In genomic region chr12:57609091-57609780, GRCh38 we compare ENCODE assay signal across 13 cellular contexts. TPM values are rescaled to one million over a fixed set of nuclear protein-coding genes. Genes with fewer than 3 reads are reported as not detected.
A peak's percentile ranks its signal among the peaks of the same experiment; 100 is the strongest.
DNase-seq lines count a peak whose midpoint lies in the region; ATAC-seq and TF ChIP-seq lines count a peak whose summit lies in the region.
"Had no signal": no experiment of that assay in that cellular context is flagged by ENCODE, and none has a peak within 500 bp of the region (broad histone marks: within the 10 kb centered on the region; RNA-seq: fewer than 3 reads in every experiment).

No MANE protein-coding gene starts in this region.

- peaks cover 0 to 29% (median 6%) of the 10 kb centered on the region in 9 donors for H3K36me3 ChIP-seq in heart left ventricle
- peaks cover 0 to 11% (median 0%) of the 10 kb centered on the region in 3 donors for H3K36me3 ChIP-seq in esophagus squamous epithelium
- peaks cover 2% of the 10 kb centered on the region for H3K36me3 ChIP-seq in osteoblast (ENCODE audit: insufficient read depth, low read length)
- no peaks in the 10 kb centered on the region for H3K36me3 ChIP-seq in upper lobe of right lung

- H3K79me2 ChIP-seq in osteoblast (ENCODE audit: insufficient read depth, low read length) = no peaks in the 10 kb centered on the region

- intact Hi-C loops in heart left ventricle (cut with DNase I) = no loop called here
- intact Hi-C loops in left ventricle myocardium superior (cut with micrococcal nuclease) = no loop called here
- intact Hi-C loops in esophagus squamous epithelium (cut with DNase I) = no loop called here
- intact Hi-C loops in upper lobe of right lung (cut with DNase I) = no loop called here
- intact Hi-C loops in activated CD4-positive, alpha-beta memory T cell treated with anti-CD3 and anti-CD28 coated beads for 36 hours (cut with micrococcal nuclease) = no loop called here

- H3K4me1 ChIP-seq in heart left ventricle (peaks cover 0 to 79% (median 28%) of the 10 kb centered on the region in 12 donors), esophagus squamous epithelium (peaks cover 20 to 65% (median 23%) of the 10 kb centered on the region in 3 donors), osteoblast (ENCODE audit: insufficient read depth, low read length) (peaks cover 16% of the 10 kb centered on the region), upper lobe of right lung (peaks cover 19% of the 10 kb centered on the region)

- no peak overlapping the region for H2AFZ ChIP-seq in osteoblast (ENCODE audit: low read length)

- H3K9me3 ChIP-seq in heart left ventricle (no peaks in the 10 kb centered on the region), esophagus squamous epithelium (no peaks in the 10 kb centered on the region), osteoblast (ENCODE audit: low read depth, low read length) (no peaks in the 10 kb centered on the region), upper lobe of right lung (no peaks in the 10 kb centered on the region)

- H3K4me3 Mint-ChIP-seq in activated CD4-positive, alpha-beta memory T cell treated with anti-CD3 and anti-CD28 coated beads for 36 hours = no peak overlapping the region
- no peak overlapping the region for H3K4me3 Mint-ChIP-seq in activated T-helper 17 cell treated with anti-CD3 and anti-CD28 coated beads, Interleukin-2, amount 50 U/mL, for 72 hours
- H3K4me3 Mint-ChIP-seq: stimulated activated naive B cell treated with anti-CD40 and anti-IgM and Interleukin-4, amounts not matched to agents 10 μg/mL and 1 μg/mL and 100 μg/mL, for 72 hours had no signal

- no peak overlapping the region for H3K27ac Mint-ChIP-seq in activated CD4-positive, alpha-beta memory T cell treated with anti-CD3 and anti-CD28 coated beads for 36 hours
- no peak overlapping the region for H3K27ac Mint-ChIP-seq in activated T-helper 17 cell treated with anti-CD3 and anti-CD28 coated beads, Interleukin-2, amount 50 U/mL, for 72 hours
- H3K27ac Mint-ChIP-seq: activated T-helper 2 cell treated with anti-CD3 and anti-CD28 coated beads, Interferon-gamma antibody, Interleukin-2, Interleukin-4, amounts not matched to agents 10 μg/mL and 5 μg/mL and 100 μg/mL, durations not matched to agents 14 hours and 24 hours and 36 hours; stimulated activated naive B cell treated with anti-CD40 and anti-IgM and Interleukin-4, amounts not matched to agents 10 μg/mL and 1 μg/mL and 100 μg/mL, for 72 hours had no signal

- no peak overlapping the region for H3K4me2 ChIP-seq in osteoblast (ENCODE audit: insufficient read depth, low read length)

- no peak for TF ChIP-seq CTCF in heart left ventricle (IDR thresholded peaks at IDR 0.05)
- TF ChIP-seq CTCF in esophagus squamous epithelium (IDR thresholded peaks at IDR 0.05) = no peak
- TF ChIP-seq CTCF in osteoblast (IDR thresholded peaks at IDR 0.05; ENCODE audit: extremely low read depth, low read depth, low read length) = no peak
- TF ChIP-seq CTCF in upper lobe of right lung (IDR thresholded peaks at IDR 0.05) = no peak

- H3K27me3 ChIP-seq in heart left ventricle = peaks cover 0 to 25% (median 0%) of the 10 kb centered on the region in 9 donors
- H3K27me3 ChIP-seq in esophagus squamous epithelium = peaks cover 0 to 51% (median 0%) of the 10 kb centered on the region in 4 donors
- H3K27me3 ChIP-seq in osteoblast (ENCODE audit: insufficient read depth, low read length) = no peaks in the 10 kb centered on the region
- peaks cover 14% of the 10 kb centered on the region for H3K27me3 ChIP-seq in upper lobe of right lung

- H4K20me1 ChIP-seq in osteoblast (ENCODE audit: insufficient read depth, low read length) = no peaks in the 10 kb centered on the region

- POLR2A ChIA-PET in activated CD4-positive, alpha-beta memory T cell treated with anti-CD3 and anti-CD28 coated beads for 36 hours (lab: Charles Lee) = no interaction called here

- no peaks in the 10 kb centered on the region for H3K9me3 Mint-ChIP-seq in activated CD4-positive, alpha-beta memory T cell treated with anti-CD3 and anti-CD28 coated beads for 36 hours
- H3K9me3 Mint-ChIP-seq in activated T-helper 17 cell treated with anti-CD3 and anti-CD28 coated beads, Interleukin-2, amount 50 U/mL, for 72 hours = no peaks in the 10 kb centered on the region
- H3K9me3 Mint-ChIP-seq: activated T-helper 2 cell treated with anti-CD3 and anti-CD28 coated beads, Interferon-gamma antibody, Interleukin-2, Interleukin-4, amounts not matched to agents 10 μg/mL and 5 μg/mL and 100 μg/mL, durations not matched to agents 14 hours and 24 hours and 36 hours; stimulated activated naive B cell treated with anti-CD40 and anti-IgM and Interleukin-4, amounts not matched to agents 10 μg/mL and 1 μg/mL and 100 μg/mL, for 72 hours had no signal

- H3K36me3 Mint-ChIP-seq in activated CD4-positive, alpha-beta memory T cell treated with anti-CD3 and anti-CD28 coated beads for 36 hours = peaks cover 2% of the 10 kb centered on the region
- no peaks in the 10 kb centered on the region for H3K36me3 Mint-ChIP-seq in activated T-helper 17 cell treated with anti-CD3 and anti-CD28 coated beads, Interleukin-2, amount 50 U/mL, for 72 hours (ENCODE audit: low read depth)
- H3K36me3 Mint-ChIP-seq: stimulated activated naive B cell treated with anti-CD40 and anti-IgM and Interleukin-4, amounts not matched to agents 10 μg/mL and 1 μg/mL and 100 μg/mL, for 72 hours had no signal

- CTCF ChIA-PET in activated CD4-positive, alpha-beta memory T cell treated with anti-CD3 and anti-CD28 coated beads for 36 hours (lab: Charles Lee) = interaction anchor here (0.6 to 1.3 kb wide), 3 partner anchors 12 to 193 kb away, joined by 3 to 4 read pairs (median 3); no protein-coding TSS in a partner anchor

- WGBS in heart left ventricle, 4 donors = 59 to 68% (median 64%) methylated on average over 19 of the region's 19 CpGs
- 65 to 68% methylated on average over 13 to 19 of the region's 19 CpGs for WGBS in esophagus squamous epithelium, 2 donors

- H3K4me1 Mint-ChIP-seq in activated CD4-positive, alpha-beta memory T cell treated with anti-CD3 and anti-CD28 coated beads for 36 hours (ENCODE audit: low read depth) = peaks cover 21% of the 10 kb centered on the region
- H3K4me1 Mint-ChIP-seq in activated T-helper 17 cell treated with anti-CD3 and anti-CD28 coated beads, Interleukin-2, amount 50 U/mL, for 72 hours = peaks cover 5% of the 10 kb centered on the region

- DNase-seq in heart left ventricle (no peak), left ventricle myocardium superior (no peak), esophagus squamous epithelium (lab: John Stamatoyannopoulos, UW) (no peak), osteoblast (ENCODE audit: insufficient read length, low spot score, missing footprints) (peak; percentile 72), upper lobe of right lung (no peak), GM19240 (ENCODE audit: insufficient read length, low spot score) (no peak)
- DNase-seq in activated CD4-positive, alpha-beta memory T cell treated with anti-CD3 and anti-CD28 coated beads for 36 hours = no peak
- DNase-seq: HCEC 1CT; NCI-H2081 treated with DMSO at 0.1 percent for 48 hours; RPMI8226; stimulated activated naive B cell treated with anti-CD40 and anti-IgM and Interleukin-4, amounts not matched to agents 10 μg/mL and 1 μg/mL and 100 μg/mL, for 72 hours had no signal

- ATAC-seq in heart left ventricle (no peak), left ventricle myocardium superior (no peak), upper lobe of right lung (no peak)
- no peak for ATAC-seq in activated T-helper 17 cell treated with anti-CD3 and anti-CD28 coated beads, Interleukin-2, amount 50 U/mL, for 72 hours (replicated peaks)
- ATAC-seq: stimulated activated naive B cell treated with anti-CD40 and anti-IgM and Interleukin-4, amounts not matched to agents 10 μg/mL and 1 μg/mL and 100 μg/mL, for 72 hours had no signal

- peak overlapping the region in 6 of 12 donors; percentile 65 to 83 (median 74) for H3K4me3 ChIP-seq in heart left ventricle
- peak overlapping the region in 3 of 4 donors; percentile 57 to 75 (median 69) for H3K4me3 ChIP-seq in esophagus squamous epithelium
- no peak overlapping the region for H3K4me3 ChIP-seq in osteoblast (ENCODE audit: insufficient read depth, low read length)
- peak overlapping the region; percentile 62 for H3K4me3 ChIP-seq in upper lobe of right lung

- H3K27ac ChIP-seq in heart left ventricle = peak overlapping the region; percentile 43 to 96 (median 85)
- H3K27ac ChIP-seq in esophagus squamous epithelium = peak overlapping the region; percentile 35 to 92 (median 86)
- no peak overlapping the region for H3K27ac ChIP-seq in osteoblast (ENCODE audit: low read depth, low read length)
- peak overlapping the region; percentile 73 for H3K27ac ChIP-seq in upper lobe of right lung

- H3K27me3 Mint-ChIP-seq in activated CD4-positive, alpha-beta memory T cell treated with anti-CD3 and anti-CD28 coated beads for 36 hours = peaks cover 22% of the 10 kb centered on the region
- peaks cover 9% of the 10 kb centered on the region for H3K27me3 Mint-ChIP-seq in activated T-helper 17 cell treated with anti-CD3 and anti-CD28 coated beads, Interleukin-2, amount 50 U/mL, for 72 hours

- TF ChIP-seq POLR2A in heart left ventricle (IDR thresholded peaks at IDR 0.05) (no peak), esophagus squamous epithelium (IDR thresholded peaks at IDR 0.05) (no peak)

RNA-seq across cellular contexts. Expression of gene ARHGEF25, which starts 2.0 kb away (rescaled TPM):
- total RNA-seq in heart left ventricle (10 to 100 TPM in 4 of 9 donors, 1 to 10 TPM in 5; 5.5 to 11.5 (median 9.5) TPM), left ventricle myocardium superior (11.9 TPM), esophagus squamous epithelium (10 to 100 TPM in 1 of 4 donors, 1 to 10 TPM in 2, under 1 TPM in 1; 0.76 to 27.7 (median 6.2) TPM), osteoblast (20.6 and 23.9 TPM in 2 replicates), upper lobe of right lung (16.3 TPM)
- 10 to 100 TPM; 10.2 to 20.3 TPM for polyA plus RNA-seq in heart left ventricle
- total RNA-seq in activated CD4-positive, alpha-beta memory T cell treated with anti-CD3 and anti-CD28 coated beads for 36 hours = 1 to 10 TPM; 1.4 to 2.5 TPM
- total RNA-seq in activated T-helper 17 cell treated with anti-CD3 and anti-CD28 coated beads, Interleukin-2, amount 50 U/mL, for 72 hours = 1 to 10 TPM; 1.5 to 1.6 TPM

RNA-seq across cellular contexts. Expression of gene DTX3, which starts 4.6 kb away (rescaled TPM):
- 10 to 100 TPM; 15.6 to 30.7 (median 22.4) TPM for total RNA-seq in heart left ventricle
- 10 to 100 TPM; 16.3 to 28.3 TPM for polyA plus RNA-seq in heart left ventricle
- total RNA-seq in left ventricle myocardium superior = 21.4 TPM
- 10 to 100 TPM in 1 of 4 donors, 1 to 10 TPM in 3; 1.6 to 16.6 (median 5.6) TPM for total RNA-seq in esophagus squamous epithelium
- total RNA-seq in osteoblast = 17.1 and 21.4 TPM in 2 replicates
- 26.0 TPM for total RNA-seq in upper lobe of right lung
- 10 to 100 TPM; 15.4 to 15.8 TPM for total RNA-seq in activated CD4-positive, alpha-beta memory T cell treated with anti-CD3 and anti-CD28 coated beads for 36 hours
- total RNA-seq in activated T-helper 17 cell treated with anti-CD3 and anti-CD28 coated beads, Interleukin-2, amount 50 U/mL, for 72 hours = 10 to 100 TPM; 16.7 to 19.5 TPM

RNA-seq across cellular contexts. Expression of gene PIP4K2C, which starts 18.2 kb away (rescaled TPM):
- 10 to 100 TPM; 12.9 to 31.0 (median 17.0) TPM for total RNA-seq in heart left ventricle
- 10 to 100 TPM in 1 of 2 donors, 1 to 10 TPM in 1; 4.6 to 22.6 TPM for polyA plus RNA-seq in heart left ventricle
- total RNA-seq in left ventricle myocardium superior = 11.9 TPM
- total RNA-seq in esophagus squamous epithelium = 10 to 100 TPM; 25.2 to 41.7 (median 33.1) TPM
- total RNA-seq in osteoblast = 32.4 and 36.6 TPM in 2 replicates
- total RNA-seq in upper lobe of right lung = 31.0 TPM
- total RNA-seq in activated CD4-positive, alpha-beta memory T cell treated with anti-CD3 and anti-CD28 coated beads for 36 hours = 10 to 100 TPM; 17.8 to 20.6 TPM
- total RNA-seq in activated T-helper 17 cell treated with anti-CD3 and anti-CD28 coated beads, Interleukin-2, amount 50 U/mL, for 72 hours = 10 to 100 TPM; 16.0 to 23.0 TPM

RNA-seq across cellular contexts. Expression of gene B4GALNT1, which starts 23.8 kb away (rescaled TPM):
- total RNA-seq in heart left ventricle (1 to 10 TPM; 1.9 to 8.8 (median 5.9) TPM), left ventricle myocardium superior (5.1 TPM), esophagus squamous epithelium (under 1 TPM; 0.18 to 0.56 (median 0.23) TPM), osteoblast (1.1 and 2.9 TPM in 2 replicates), upper lobe of right lung (0.93 TPM)
- polyA plus RNA-seq in heart left ventricle = 1 to 10 TPM; 2.6 to 5.1 TPM
- total RNA-seq in activated CD4-positive, alpha-beta memory T cell treated with anti-CD3 and anti-CD28 coated beads for 36 hours = 1 to 10 TPM; 1.7 to 2.1 TPM
- 1 to 10 TPM; 1.5 to 3.7 TPM for total RNA-seq in activated T-helper 17 cell treated with anti-CD3 and anti-CD28 coated beads, Interleukin-2, amount 50 U/mL, for 72 hours

RNA-seq across cellular contexts. Expression of gene KIF5A, which starts 59.4 kb away (rescaled TPM):
- total RNA-seq in heart left ventricle = under 1 TPM in 6 of 9 donors, not detected in 3; 0.07 to 0.31 (median 0.17) TPM
- under 1 TPM; 0.06 to 0.08 TPM for polyA plus RNA-seq in heart left ventricle
- total RNA-seq in left ventricle myocardium superior = 0.12 TPM
- under 1 TPM in 3 of 4 donors, not detected in 1; 0.15 to 0.22 (median 0.19) TPM for total RNA-seq in esophagus squamous epithelium
- 0.29 and 0.36 TPM in 2 replicates for total RNA-seq in osteoblast
- total RNA-seq in upper lobe of right lung = 0.14 TPM
- total RNA-seq in activated CD4-positive, alpha-beta memory T cell treated with anti-CD3 and anti-CD28 coated beads for 36 hours = under 1 TPM; 0.90 to 0.99 TPM
- total RNA-seq in activated T-helper 17 cell treated with anti-CD3 and anti-CD28 coated beads, Interleukin-2, amount 50 U/mL, for 72 hours = 1 to 10 TPM; 2.0 to 3.0 TPM
